10 cellular contexts compared by ENCODE assay signal in genomic region chr10:21427804-21428481, GRCh38.
DNase-seq lines count a peak whose midpoint lies in the region; FAIRE-seq and TF ChIP-seq lines count a peak whose summit lies in the region.
"Had no signal": no experiment of that assay in that cellular context is flagged by ENCODE, and none has a peak within 500 bp of the region (broad histone marks: within the 10 kb centered on the region; RNA-seq: fewer than 3 reads in every experiment).

No MANE protein-coding gene starts in this region.

- H3K36me3 Mint-ChIP-seq in MCF 10A (ENCODE audit: insufficient read depth, unreplicated experiment) = peaks cover 7% of the 10 kb centered on the region

- no peak for TF ChIP-seq POLR2A in breast epithelium (IDR thresholded peaks at IDR 0.05)

- in situ Hi-C loops in brain microvascular endothelial cell (cut with HindIII; ENCODE audit: low pct_ligation_motif_present, low sequenced_read_pairs) = no loop called here

- no peaks in the 10 kb centered on the region for H3K27me3 ChIP-seq in breast epithelium
- H3K27me3 ChIP-seq in brain microvascular endothelial cell (replicated peaks) = no peaks in the 10 kb centered on the region

- H3K27ac ChIP-seq in breast epithelium (no peak overlapping the region), brain microvascular endothelial cell (no peak overlapping the region)

- TF ChIP-seq CTCF in MCF 10A (IDR thresholded peaks at IDR 0.05; ENCODE audit: unreplicated experiment) (no peak), breast epithelium (IDR thresholded peaks at IDR 0.05) (no peak), brain microvascular endothelial cell (IDR thresholded peaks at IDR 0.05; ENCODE audit: low read depth, low read length, missing control alignments) (no peak)

- peak overlapping the region; percentile 86 for H3K27ac Mint-ChIP-seq in MCF 10A (ENCODE audit: low read depth, unreplicated experiment)
- H3K27ac Mint-ChIP-seq: activated CD8-positive, alpha-beta memory T cell treated with anti-CD3 and anti-CD28 coated beads, Interleukin-2, amount 10 ng/mL, durations not matched to agents 7 days and 5 days had no signal

- BruUV-seq in MCF 10A (replicated peaks; lab: Mats Ljungman, UMichigan) = no TSS peak

- no peak overlapping the region for H3K4me3 Mint-ChIP-seq in MCF 10A (ENCODE audit: unreplicated experiment)
- H3K4me3 Mint-ChIP-seq: activated CD8-positive, alpha-beta memory T cell treated with anti-CD3 and anti-CD28 coated beads, Interleukin-2, amount 10 ng/mL, durations not matched to agents 7 days and 5 days had no signal

- no peak overlapping the region for H3K4me3 ChIP-seq in breast epithelium
- no peak overlapping the region for H3K4me3 ChIP-seq in brain microvascular endothelial cell (ENCODE audit: low read depth, low read length)

- FAIRE-seq in urothelium cell line (lab: Jason Lieb, UNC) = no peak

- DNase-seq in MCF 10A (ENCODE audit: unreplicated experiment) (peak; percentile 73), breast epithelium (ENCODE audit: low spot score in 2 of 2) (no peak), HS-5 (ENCODE audit: low read depth) (peak; percentile 0), brain microvascular endothelial cell (peak; percentile 18), urothelium cell line (ENCODE audit: low spot score) (peak; percentile 24), NCI-H1436 (lab: John Stamatoyannopoulos, UW) (no peak), NCI-H345 (lab: John Stamatoyannopoulos, UW) (no peak), 8988T (no peak)
- DNase-seq: activated CD8-positive, alpha-beta memory T cell treated with anti-CD3 and anti-CD28 coated beads, Interleukin-2, amount 10 ng/mL, durations not matched to agents 7 days and 5 days; NCI-H1930 had no signal

- H3K36me3 ChIP-seq in breast epithelium (no peaks in the 10 kb centered on the region), brain microvascular endothelial cell (replicated peaks) (no peaks in the 10 kb centered on the region)

- peaks cover 13% of the 10 kb centered on the region for H3K9me3 Mint-ChIP-seq in MCF 10A (ENCODE audit: unreplicated experiment)

- no peaks in the 10 kb centered on the region for H3K4me1 ChIP-seq in breast epithelium

- POLR2A ChIA-PET in MCF 10A (lab: Yijun Ruan, JAX) = interaction anchor here (0.6 to 1.2 kb wide), 5 partner anchors 17 to 318 kb away, joined by 3 to 4 read pairs (median 3); no protein-coding TSS in a partner anchor

- H3K4me1 Mint-ChIP-seq in MCF 10A (ENCODE audit: insufficient read depth, unreplicated experiment) = peaks cover 10% of the 10 kb centered on the region

- intact Hi-C loops in MCF 10A (cut with micrococcal nuclease) (no loop called here), breast epithelium (cut with DNase I; ENCODE audit: low total_unique reads) (no loop called here)

- H3K27me3 Mint-ChIP-seq in MCF 10A (ENCODE audit: insufficient read depth, unreplicated experiment) = no peaks in the 10 kb centered on the region

- CTCF ChIA-PET in MCF 10A (lab: Yijun Ruan, JAX) = interaction anchor here (0.5 to 1.5 kb wide), 2 partner anchors 9 to 13 kb away, joined by 3 read pairs; no protein-coding TSS in a partner anchor

- H3K9me3 ChIP-seq in breast epithelium = peaks cover 14% of the 10 kb centered on the region in 2 donors

Comparison
In these comparisons a context has a peak if more than half of its experiments do, and no peak if none do; other contexts are left out.
1. DNase-seq: peak in MCF 10A (single experiment), HS-5 (single experiment), brain microvascular endothelial cell (single experiment) and urothelium cell line (single experiment); none in breast epithelium (0 of 2), NCI-H1436 (single experiment), NCI-H345 (single experiment) and 8988T (single experiment).